ENCODE assay signal across 8 cellular contexts in genomic region chr12:53267309-53268008, GRCh38. TPM values are rescaled to one million over a fixed set of nuclear protein-coding genes. Genes with fewer than 3 reads are reported as not detected.
A peak's percentile ranks its signal among the peaks of the same experiment; 100 is the strongest.
DNase-seq lines count a peak whose midpoint lies in the region; ATAC-seq and TF ChIP-seq lines count a peak whose summit lies in the region.

No MANE protein-coding gene starts in this region.

- H3K27me3 ChIP-seq in esophagus muscularis mucosa, result no peaks in the 10 kb centered on the region

- H3K36me3 ChIP-seq in esophagus muscularis mucosa, result no peaks in the 10 kb centered on the region

- no peaks in the 10 kb centered on the region for H3K9me3 Mint-ChIP-seq in progenitor cell of endocrine pancreas (ENCODE audit: low read depth)

- H3K4me1 ChIP-seq in esophagus muscularis mucosa, result peaks cover 6 to 20% (median 17%) of the 10 kb centered on the region in 4 donors

- no peak for TF ChIP-seq CTCF in AG09309 (IDR thresholded peaks at IDR 0.05; ENCODE audit: control insufficient read depth, insufficient read depth, low read depth, low read length, missing control alignments)
- no peak for TF ChIP-seq CTCF in HFF-Myc (IDR thresholded peaks at IDR 0.05; ENCODE audit: low read depth, low read length, missing control alignments)
- no peak for TF ChIP-seq CTCF in esophagus muscularis mucosa (IDR thresholded peaks at IDR 0.05)
- no peak for TF ChIP-seq CTCF in progenitor cell of endocrine pancreas (IDR thresholded peaks at IDR 0.05; ENCODE audit: unreplicated experiment)

- no peak for ATAC-seq in GM19452 (IDR thresholded peaks at IDR 0.05; ENCODE audit: unreplicated experiment)

- 53% methylated on average over 17 of the region's 17 CpGs for WGBS in esophagus muscularis mucosa

- peak overlapping the region; percentile 89 for H3K27ac Mint-ChIP-seq in progenitor cell of endocrine pancreas

- peaks cover 17% of the 10 kb centered on the region for H3K4me1 Mint-ChIP-seq in progenitor cell of endocrine pancreas (ENCODE audit: low read depth)

- H3K36me3 Mint-ChIP-seq in progenitor cell of endocrine pancreas (ENCODE audit: insufficient read depth), result no peaks in the 10 kb centered on the region

- peak overlapping the region; percentile 100 for H3K4me3 Mint-ChIP-seq in progenitor cell of endocrine pancreas (ENCODE audit: low read depth)

- intact Hi-C loops in esophagus muscularis mucosa (cut with DNase I), result no loop called here

- H3K9me3 ChIP-seq in esophagus muscularis mucosa, result no peaks in the 10 kb centered on the region

- no peak for TF ChIP-seq EP300 in esophagus muscularis mucosa (IDR thresholded peaks at IDR 0.05)

- peak overlapping the region; percentile 11 to 65 (median 50) for H3K27ac ChIP-seq in esophagus muscularis mucosa (replicated peaks in 1 of 4)

- H3K27me3 Mint-ChIP-seq in progenitor cell of endocrine pancreas, result no peaks in the 10 kb centered on the region

- H3K4me3 ChIP-seq in AG09309 (ENCODE audit: control insufficient read depth, low read depth, low read length), result peak overlapping the region; percentile 82
- H3K4me3 ChIP-seq in HFF-Myc (replicated peaks; ENCODE audit: low read depth, low read length), result peak overlapping the region; percentile 81
- peak overlapping the region; percentile 58 to 71 (median 64) for H3K4me3 ChIP-seq in esophagus muscularis mucosa

- no peak for TF ChIP-seq POLR2A in esophagus muscularis mucosa (IDR thresholded peaks at IDR 0.05; ENCODE audit: low read depth)

- DNase-seq in AG09309 (ENCODE audit: low read depth) (no peak), HFF-Myc (ENCODE audit: extremely low read depth, low read depth) (no peak), UCSD-AML1 (lab: John Stamatoyannopoulos, UW; ENCODE audit: unreplicated experiment) (peak; percentile 40), esophagus muscularis mucosa (ENCODE audit: extremely low spot score) (no peak), progenitor cell of endocrine pancreas (ENCODE audit: low spot score, unreplicated experiment) (no peak), DMS79 treated with DMSO at 0.1 percent for 48 hours (lab: John Stamatoyannopoulos, UW) (no peak), NCI-H2171 (lab: John Stamatoyannopoulos, UW) (no peak)

RNA-seq across cellular contexts. Expression of gene ESPL1, which starts 0.6 kb away (rescaled TPM):
- 1 to 10 TPM in 1 of 4 donors, under 1 TPM in 3; under 0.01 to 2.0 (median 0.24) TPM for total RNA-seq in esophagus muscularis mucosa
- total RNA-seq in progenitor cell of endocrine pancreas, result 24.3 and 27.1 TPM in 2 replicates

RNA-seq across cellular contexts. Expression of gene PFDN5, which starts 27.9 kb away (rescaled TPM):
- total RNA-seq in esophagus muscularis mucosa (100 to 1,000 TPM; 446 to 812 (median 631) TPM), progenitor cell of endocrine pancreas (377 and 379 TPM in 2 replicates)

RNA-seq across cellular contexts. Expression of gene MYG1, which starts 32.0 kb away (rescaled TPM):
- total RNA-seq in esophagus muscularis mucosa (10 to 100 TPM; 41.6 to 63.0 (median 46.2) TPM), progenitor cell of endocrine pancreas (58.9 and 60.7 TPM in 2 replicates)

RNA-seq across cellular contexts. Expression of gene RARG, which starts 35.5 kb away (rescaled TPM):
- 10 to 100 TPM; 10.3 to 26.1 (median 22.9) TPM for total RNA-seq in esophagus muscularis mucosa
- total RNA-seq in progenitor cell of endocrine pancreas, result 4.9 and 5.2 TPM in 2 replicates

RNA-seq across cellular contexts. Expression of gene AAAS, which starts 54.0 kb away (rescaled TPM):
- 10 to 100 TPM; 35.1 to 46.2 (median 38.3) TPM for total RNA-seq in esophagus muscularis mucosa
- 72.1 and 75.0 TPM in 2 replicates for total RNA-seq in progenitor cell of endocrine pancreas
